In the genomic region with DNA sequence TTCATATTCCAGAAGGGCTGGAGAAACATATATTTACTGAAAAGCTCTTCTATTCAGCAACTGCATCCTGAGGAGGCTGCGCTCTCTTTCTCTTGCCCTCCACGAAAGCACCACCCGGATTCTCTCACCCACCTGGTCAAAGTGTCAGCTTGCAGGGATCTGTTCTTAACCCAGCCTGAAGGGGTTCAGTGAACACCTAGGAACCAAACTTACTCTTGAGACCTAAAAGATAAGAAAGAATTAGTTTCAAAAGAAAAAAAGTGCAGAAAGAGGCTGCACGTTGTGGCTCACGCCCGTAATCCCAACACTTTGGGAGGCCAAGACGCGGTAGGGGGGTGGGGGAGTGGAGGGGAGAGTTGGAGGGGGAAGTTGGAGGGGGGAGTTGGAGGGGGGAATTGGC, we compare ENCODE assay signal across 8 cellular contexts. TPM values are rescaled to one million over a fixed set of nuclear protein-coding genes. Genes with fewer than 3 reads are reported as not detected.
DNase-seq lines count a peak whose midpoint lies in the region; FAIRE-seq and TF ChIP-seq lines count a peak whose summit lies in the region.

No MANE protein-coding gene starts in this region.

- no peaks in the 10 kb centered on the region for H3K9me2 ChIP-seq in neural cell (ENCODE audit: insufficient read depth, low read length)

- H3K4me2 ChIP-seq in neural cell (ENCODE audit: low read length): peak overlapping the region; percentile 80

- intact Hi-C loops in dorsolateral prefrontal cortex (cut with DNase I): no loop called here

- no peaks in the 10 kb centered on the region for H3K9me3 ChIP-seq in neural cell (ENCODE audit: low read length)

- no peaks in the 10 kb centered on the region for H4K20me1 ChIP-seq in neural cell (ENCODE audit: insufficient read depth)

- no peaks in the 10 kb centered on the region for H3K36me3 ChIP-seq in neural cell (ENCODE audit: insufficient read depth, low read length)

- H3K4me3 ChIP-seq in GM12875 (ENCODE audit: low read depth, low read length) (peak overlapping the region; percentile 27), dorsolateral prefrontal cortex (peak overlapping the region in 33 of 59 donors; percentile 1 to 47 (median 30)), neural cell (ENCODE audit: low read length) (peak overlapping the region; percentile 65)

- H2AFZ ChIP-seq in neural cell (ENCODE audit: low read depth, low read length): no peak overlapping the region

- H3K27ac ChIP-seq in dorsolateral prefrontal cortex: no peak overlapping the region
- H3K27ac ChIP-seq in neural cell (ENCODE audit: low read length): peak overlapping the region; percentile 33

- no peaks in the 10 kb centered on the region for H3F3A ChIP-seq in neural cell (ENCODE audit: insufficient read depth, low read length, poor library complexity, severe bottlenecking)

- no peak for TF ChIP-seq RAD21 in neural cell (conservative IDR thresholded peaks at IDR 0.05)

- H3K27me3 ChIP-seq in dorsolateral prefrontal cortex (peaks cover 0 to 61% (median 7%) of the 10 kb centered on the region in 45 donors), neural cell (ENCODE audit: insufficient read depth, low read depth, low read length) (no peaks in the 10 kb centered on the region)

- TF ChIP-seq CTCF in GM12875 (IDR thresholded peaks at IDR 0.05; ENCODE audit: borderline replicate concordance, insufficient read depth, low read depth, low read length): no peak
- no peak for TF ChIP-seq CTCF in dorsolateral prefrontal cortex (IDR thresholded peaks at IDR 0.05 in 54 of 56, conservative IDR thresholded peaks at IDR 0.05 in 2 of 56; ENCODE audit: low read depth in 1 of 56, partially characterized antibody in 56 of 56)
- TF ChIP-seq CTCF in neural cell (IDR thresholded peaks at IDR 0.05; ENCODE audit: poor library complexity, severe bottlenecking): no peak

- peak overlapping the region; percentile 23 for H3K9ac ChIP-seq in neural cell (ENCODE audit: low read length)

- DNase-seq in NCI-H524 (lab: John Stamatoyannopoulos, UW): peak; percentile 16 to 52
- DNase-seq in dorsolateral prefrontal cortex: no peak
- no peak for DNase-seq in activated CD4-positive, CD25-positive, alpha-beta regulatory T cell treated with anti-CD3 and anti-CD28 coated beads, Interleukin-2, amount 50 U/mL, for 72 hours
- DNase-seq in NCI-H2171 treated with DMSO at 0.1 percent for 48 hours (lab: John Stamatoyannopoulos, UW): no peak
- DNase-seq in activated effector memory CD4-positive, alpha-beta T cell treated with anti-CD3 and anti-CD28 coated beads, Interleukin-2, amount 50 U/mL, for 16 hours: no peak
- no peak for DNase-seq in urothelium cell line (ENCODE audit: low spot score)

- TF ChIP-seq EP300 in neural cell (conservative IDR thresholded peaks at IDR 0.05; ENCODE audit: poor library complexity, severe bottlenecking): no peak

- no peak for FAIRE-seq in urothelium cell line (lab: Jason Lieb, UNC)

- no peaks in the 10 kb centered on the region for H3K79me2 ChIP-seq in neural cell (replicated peaks; ENCODE audit: insufficient read depth, low read length)

TF ChIP-seq in neural cell, 6 proteins besides CTCF, POLR2A, EP300 and RAD21:
- no peak for TF ChIP-seq EZH2 (IDR thresholded peaks at IDR 0.05; ENCODE audit: borderline replicate concordance, insufficient read depth, low read length, poor library complexity, severe bottlenecking)
- TF ChIP-seq SMC3 (conservative IDR thresholded peaks at IDR 0.05; ENCODE audit: poor library complexity): no peak

RNA-seq across cellular contexts. Expression of gene GPX5, which starts 18.5 kb away (rescaled TPM):
- not detected for total RNA-seq in dorsolateral prefrontal cortex
- not detected in 2 replicates for polyA plus RNA-seq in neural cell
- polyA minus RNA-seq in neural cell: not detected in 2 replicates

RNA-seq across cellular contexts. Expression of gene GPX6, which starts 28.6 kb away (rescaled TPM):
- total RNA-seq in dorsolateral prefrontal cortex: not detected
- polyA plus RNA-seq in neural cell: not detected in 2 replicates
- polyA minus RNA-seq in neural cell: not detected in 2 replicates

Comparison
In these comparisons a context has a peak if more than half of its experiments do, and no peak if none do; other contexts are left out.
1. DNase-seq: peak in NCI-H524 (2 of 2); none in dorsolateral prefrontal cortex (0 of 10), activated CD4-positive, CD25-positive, alpha-beta regulatory T cell treated with anti-CD3 and anti-CD28 coated beads, Interleukin-2, amount 50 U/mL, for 72 hours (single experiment), NCI-H2171 treated with DMSO at 0.1 percent for 48 hours (single experiment), activated effector memory CD4-positive, alpha-beta T cell treated with anti-CD3 and anti-CD28 coated beads, Interleukin-2, amount 50 U/mL, for 16 hours (single experiment) and urothelium cell line (single experiment).
2. Peak in every context shown above with its lines, with median percentiles within 50 percentile points of each other: H3K4me3 ChIP-seq.